ENCODE assay signal across 8 cellular contexts in genomic region chr3:48609088-48610005, GRCh38.
DNase-seq lines count a peak whose midpoint lies in the region; ATAC-seq and TF ChIP-seq lines count a peak whose summit lies in the region.

Gene UQCRC1, minus strand, starts transcription at chr3:48609646. Its CDS starts 26 bp downstream, at chr3:48609620.

- peak; percentile 55 for DNase-seq in NCI-H1436 (lab: John Stamatoyannopoulos, UW)
- DNase-seq in NCI-H1436 treated with DMSO at 0.1 percent for 48 hours (lab: John Stamatoyannopoulos, UW): no peak
- DNase-seq in NCI-H2081 (lab: John Stamatoyannopoulos, UW): peak; percentile 86 to 89
- DNase-seq in T1000 (lab: John Stamatoyannopoulos, UW): peak; percentile 91
- DNase-seq in astrocyte of the spinal cord (ENCODE audit: low read depth, low spot score): peak; percentile 92
- peak; percentile 88 to 89 for DNase-seq in hippocampal formation (lab: John Stamatoyannopoulos, UW)
- peak; percentile 71 for DNase-seq in retinal pigment epithelial cell (ENCODE audit: low read depth)

- peak within 1 kb of the TSS; percentile 96 for H3K4me3 ChIP-seq in astrocyte of the spinal cord (ENCODE audit: low read depth, low read length)
- H3K4me3 ChIP-seq in retinal pigment epithelial cell (ENCODE audit: low read length): peak within 1 kb of the TSS; percentile 95

- TF ChIP-seq CTCF in astrocyte of the spinal cord (IDR thresholded peaks at IDR 0.05; ENCODE audit: low read depth, low read length) (peak; percentile 79), retinal pigment epithelial cell (conservative IDR thresholded peaks at IDR 0.05; ENCODE audit: low read depth, low read length) (peak; percentile 69)

- in situ Hi-C loops in astrocyte of the spinal cord (cut with HindIII; ENCODE audit: low sequenced_read_pairs): no loop called here

- peak; percentile 96 for ATAC-seq in HG02981 (IDR thresholded peaks at IDR 0.05; ENCODE audit: unreplicated experiment)
